1 cellular context compared by ENCODE assay signal in genomic region chr3:107240183-107241091, GRCh38.
TF ChIP-seq lines count a peak whose summit lies in the region.

No MANE protein-coding gene starts in this region.

TF ChIP-seq in HEK293, 187 proteins besides CTCF, POLR2A, EP300 and RAD21 (continued from another document):
- TF ChIP-seq ZBTB11 (tag by site-specific recombination; conservative IDR thresholded peaks at IDR 0.05; ENCODE audit: low read depth) (peak; percentile 21; the same call in 1 of the 2 replicates), ZNF280D (tag by site-specific recombination; IDR thresholded peaks at IDR 0.05) (no peak), PRDM10 (tag by site-specific recombination; IDR thresholded peaks at IDR 0.05) (peak; percentile 97), GLIS2 (tag by site-specific recombination; IDR thresholded peaks at IDR 0.05) (peak; percentile 80), ZBTB8A (tag by site-specific recombination; IDR thresholded peaks at IDR 0.05) (peak; percentile 77), ZNF146 (tag by site-specific recombination; IDR thresholded peaks at IDR 0.05) (no peak), ZNF560 (tag by site-specific recombination; IDR thresholded peaks at IDR 0.05; ENCODE audit: borderline replicate concordance) (no peak), ZNF37A (tag by site-specific recombination; IDR thresholded peaks at IDR 0.05) (peak; percentile 96), ZBTB26 (tag by site-specific recombination; optimal IDR thresholded peaks at IDR 0.05) (peak; percentile 63), PATZ1 (tag by site-specific recombination; IDR thresholded peaks at IDR 0.05) (no peak), HOXD13 (CRISPR knock-in tag; IDR thresholded peaks at IDR 0.05; ENCODE audit: borderline replicate concordance) (no peak), ZBTB17 (tag by site-specific recombination; IDR thresholded peaks at IDR 0.05) (peak; percentile 61), MZF1 (tag by site-specific recombination; IDR thresholded peaks at IDR 0.05; ENCODE audit: borderline replicate concordance) (0 out of 2 replicates have a peak, but pooled peaks have one; percentile 26), ZSCAN5A (tag by site-specific recombination; IDR thresholded peaks at IDR 0.05) (no peak), PRDM2 (tag by site-specific recombination; IDR thresholded peaks at IDR 0.05; ENCODE audit: borderline replicate concordance) (no peak), ZNF24 (tag by site-specific recombination; IDR thresholded peaks at IDR 0.05) (no peak), ZNF335 (tag by site-specific recombination; conservative IDR thresholded peaks at IDR 0.05) (peak; percentile 67), ZNF16 (tag by site-specific recombination; IDR thresholded peaks at IDR 0.05; ENCODE audit: low read depth) (no peak), ZNF341 (tag by site-specific recombination; IDR thresholded peaks at IDR 0.05; ENCODE audit: low read depth) (peak; percentile 60), PRDM4 (tag by site-specific recombination; IDR thresholded peaks at IDR 0.05) (no peak)
